ENCODE assay signal across 12 cellular contexts in genomic region chr5:170986598-170986997, GRCh38.
DNase-seq lines count a peak whose midpoint lies in the region; ATAC-seq and TF ChIP-seq lines count a peak whose summit lies in the region.
"Had no signal": no experiment of that assay in that cellular context is flagged by ENCODE, and none has a peak within 500 bp of the region (broad histone marks: within the 10 kb centered on the region; RNA-seq: fewer than 3 reads in every experiment).

No MANE protein-coding gene starts in this region.

- ATAC-seq in GM21528 (IDR thresholded peaks at IDR 0.05; ENCODE audit: low FRiP score, unreplicated experiment) (no peak), lower lobe of right lung (no peak), HG03045 (IDR thresholded peaks at IDR 0.05; ENCODE audit: unreplicated experiment) (no peak)

- DNase-seq in NCI-H1436 (lab: John Stamatoyannopoulos, UW) (peak; percentile 2), NCI-H1436 treated with DMSO at 0.1 percent for 48 hours (lab: John Stamatoyannopoulos, UW) (no peak), NCI-H2227 treated with DMSO at 0.1 percent for 48 hours (lab: John Stamatoyannopoulos, UW) (peak; percentile 52), choroid plexus epithelial cell (ENCODE audit: low read depth) (peak; percentile 72), skeletal muscle cell (ENCODE audit: low read depth) (peak; percentile 1), lower lobe of right lung (no peak)
- DNase-seq: activated CD4-positive, alpha-beta T cell treated with anti-CD3 and anti-CD28 coated beads, Interleukin-2, amount 50 U/mL, for 1 hour; immature natural killer cell; trophoblast cell had no signal

- H3K4me3 ChIP-seq in choroid plexus epithelial cell (ENCODE audit: low read depth, low read length) (no peak overlapping the region), skeletal muscle cell (ENCODE audit: low read depth, low read length) (no peak overlapping the region), lower lobe of right lung (no peak overlapping the region)
- H3K4me3 ChIP-seq: cardiac muscle cell had no signal

- no peaks in the 10 kb centered on the region for H3K27me3 ChIP-seq in lower lobe of right lung (ENCODE audit: low read depth)
- H3K27me3 ChIP-seq: cardiac muscle cell had no signal

- no peaks in the 10 kb centered on the region for H3K9me3 ChIP-seq in lower lobe of right lung

- H3K4me1 ChIP-seq in lower lobe of right lung = no peaks in the 10 kb centered on the region

- TF ChIP-seq CTCF in choroid plexus epithelial cell (conservative IDR thresholded peaks at IDR 0.05; ENCODE audit: low read depth, low read length) (peak; percentile 47), lower lobe of right lung (IDR thresholded peaks at IDR 0.05) (no peak)

- intact Hi-C loops in lower lobe of right lung (cut with DNase I) = no loop called here

- H3K36me3 ChIP-seq in lower lobe of right lung = no peaks in the 10 kb centered on the region
- H3K36me3 ChIP-seq: cardiac muscle cell had no signal

- no peak overlapping the region for H3K27ac ChIP-seq in lower lobe of right lung
- H3K27ac ChIP-seq: cardiac muscle cell had no signal

Comparison
In these comparisons a context has a peak if more than half of its experiments do, and no peak if none do; other contexts are left out.
1. DNase-seq: peak in NCI-H1436 (single experiment), NCI-H2227 treated with DMSO at 0.1 percent for 48 hours (single experiment), choroid plexus epithelial cell (single experiment) and skeletal muscle cell (single experiment); none in NCI-H1436 treated with DMSO at 0.1 percent for 48 hours (single experiment) and lower lobe of right lung (single experiment).